ENCODE assay signal across 8 cellular contexts in genomic region chr11:119356349-119357031, GRCh38. TPM values are rescaled to one million over a fixed set of nuclear protein-coding genes. Genes with fewer than 3 reads are reported as not detected.
A peak's percentile ranks its signal among the peaks of the same experiment; 100 is the strongest.
DNase-seq lines count a peak whose midpoint lies in the region; ATAC-seq and TF ChIP-seq lines count a peak whose summit lies in the region.

No MANE protein-coding gene starts in this region.

- peak overlapping the region in 3 of 4 donors; percentile 24 to 74 (median 54) for H3K27ac ChIP-seq in Peyer's patch
- H3K27ac ChIP-seq in foreskin keratinocyte, result no peak overlapping the region
- H3K27ac ChIP-seq in temporal lobe (ENCODE audit: low read depth, low read length), result peak overlapping the region; percentile 19

- H3K36me3 ChIP-seq in Peyer's patch (peaks cover 0 to 19% (median 0%) of the 10 kb centered on the region in 3 donors), neuron (ENCODE audit: insufficient read depth, low read length) (peaks cover 2% of the 10 kb centered on the region)

- H3K27me3 ChIP-seq in Peyer's patch (no peaks in the 10 kb centered on the region), foreskin keratinocyte (peaks cover 4% of the 10 kb centered on the region), neuron (ENCODE audit: insufficient read depth, low read length) (no peaks in the 10 kb centered on the region)

- peak; percentile 66 for ATAC-seq in HG03103 (IDR thresholded peaks at IDR 0.05; ENCODE audit: low read depth, unreplicated experiment)
- ATAC-seq in foreskin keratinocyte, result peak; percentile 63

- TF ChIP-seq CTCF in GM13976 (IDR thresholded peaks at IDR 0.05; ENCODE audit: borderline replicate concordance, control extremely low read depth, extremely low read depth, insufficient read depth, missing control alignments) (peak; percentile 98), Peyer's patch (IDR thresholded peaks at IDR 0.05) (peak; percentile 70 to 86 (median 84)), foreskin keratinocyte (conservative IDR thresholded peaks at IDR 0.05) (peak; percentile 83)

- peak overlapping the region; percentile 38 to 63 (median 52) for H3K4me3 ChIP-seq in Peyer's patch
- H3K4me3 ChIP-seq in neuron (ENCODE audit: low read length), result peak overlapping the region; percentile 39

- in situ Hi-C loops in GM13976 (cut with MboI; ENCODE audit: low sequenced_read_pairs, unreplicated experiment), result loop anchor here (10.0 kb wide), 1 partner anchor 118 kb away; no protein-coding TSS in a partner anchor

- TF ChIP-seq POLR2A in Peyer's patch (IDR thresholded peaks at IDR 0.05), result peak in 1 of 2 donors; percentile 26

- peak; percentile 91 for DNase-seq in GM13976 (ENCODE audit: low spot score)
- DNase-seq in Peyer's patch, result peak; percentile 74 to 92 (median 89)
- peak; percentile 60 for DNase-seq in activated gamma-delta T cell treated with Interleukin-2 at 50 U/mL for 16 hours
- DNase-seq in foreskin keratinocyte, result peak in 1 of 2 donors; percentile 50
- no peak for DNase-seq in DMS114 treated with DMSO at 0.1 percent for 48 hours (lab: John Stamatoyannopoulos, UW; ENCODE audit: unreplicated experiment)

- peaks cover 0 to 39% (median 4%) of the 10 kb centered on the region in 4 donors for H3K4me1 ChIP-seq in Peyer's patch
- H3K4me1 ChIP-seq in foreskin keratinocyte, result peaks cover 14% of the 10 kb centered on the region
- peaks cover 31% of the 10 kb centered on the region for H3K4me1 ChIP-seq in neuron (ENCODE audit: insufficient read depth, low read length)

- H3K9me3 ChIP-seq in Peyer's patch, result no peaks in the 10 kb centered on the region
- H3K9me3 ChIP-seq in neuron (ENCODE audit: low read length), result no peaks in the 10 kb centered on the region

- peak overlapping the region; percentile 66 for H2AFZ ChIP-seq in neuron (ENCODE audit: low read depth, low read length)

RNA-seq across cellular contexts. Expression of gene MFRP, which starts 10.0 kb away (rescaled TPM):
- total RNA-seq in Peyer's patch (not detected), foreskin keratinocyte (not detected in 2 replicates), temporal lobe (not detected)
- not detected in 2 replicates for polyA plus RNA-seq in foreskin keratinocyte

RNA-seq across cellular contexts. Expression of gene C1QTNF5, which starts 15.8 kb away (rescaled TPM):
- total RNA-seq in Peyer's patch (10 to 100 TPM; 10.3 to 26.4 (median 11.8) TPM), foreskin keratinocyte (not detected in 2 replicates), temporal lobe (3.0 TPM)
- 0.03 and 0.07 TPM in 2 replicates for polyA plus RNA-seq in foreskin keratinocyte

RNA-seq across cellular contexts. Expression of gene RNF26, which starts 22.2 kb away (rescaled TPM):
- 10 to 100 TPM; 15.5 to 23.4 (median 16.5) TPM for total RNA-seq in Peyer's patch
- total RNA-seq in foreskin keratinocyte, result 30.1 and 35.2 TPM in 2 replicates
- 41.0 and 49.9 TPM in 2 replicates for polyA plus RNA-seq in foreskin keratinocyte
- total RNA-seq in temporal lobe, result 4.7 TPM

RNA-seq across cellular contexts. Expression of gene USP2, which starts 25.0 kb away (rescaled TPM):
- total RNA-seq in Peyer's patch (10 to 100 TPM in 3 of 4 donors, 1 to 10 TPM in 1; 2.5 to 61.8 (median 32.2) TPM), foreskin keratinocyte (0.27 and 0.42 TPM in 2 replicates), temporal lobe (0.74 TPM)
- polyA plus RNA-seq in foreskin keratinocyte, result 0.26 and 0.45 TPM in 2 replicates

RNA-seq across cellular contexts. Expression of gene MCAM, which starts 39.6 kb away (rescaled TPM):
- 100 to 1,000 TPM in 1 of 4 donors, 10 to 100 TPM in 3; 27.5 to 112 (median 66.2) TPM for total RNA-seq in Peyer's patch
- total RNA-seq in foreskin keratinocyte, result 25.5 and 34.0 TPM in 2 replicates
- 12.5 and 20.2 TPM in 2 replicates for polyA plus RNA-seq in foreskin keratinocyte
- 11.3 TPM for total RNA-seq in temporal lobe
